Comparison of ENCODE assay signal across 25 cellular contexts in the genomic region with DNA sequence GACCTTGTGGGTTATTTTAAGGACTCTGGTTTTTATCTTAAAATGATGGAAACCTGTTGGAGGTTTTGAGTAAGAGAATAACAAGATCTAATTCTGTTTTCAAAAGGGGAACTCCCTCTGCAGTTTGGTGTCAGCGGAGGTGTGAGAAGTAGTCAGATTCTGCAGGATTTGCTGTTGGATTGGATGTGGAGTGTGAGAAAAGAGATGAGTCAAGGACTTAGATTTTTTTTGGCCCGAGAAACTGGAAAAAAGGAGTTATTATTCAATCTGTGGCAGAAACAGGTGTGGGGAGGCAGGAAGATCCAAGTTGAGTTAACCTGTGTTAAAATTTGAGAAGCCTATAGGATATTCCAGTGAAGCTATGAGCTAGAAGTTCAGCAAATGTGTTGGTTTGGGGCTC.
"Had no signal": no experiment of that assay in that cellular context is flagged by ENCODE, and none has a peak within 500 bp of the region (broad histone marks: within the 10 kb centered on the region; RNA-seq: fewer than 3 reads in every experiment).

No MANE protein-coding gene starts in this region.

- FAIRE-seq: colon, endometrium, islet of Langerhans, keratinocyte had no signal

- H3K36me3 ChIP-seq: esophagus squamous epithelium, gastrocnemius medialis, heart left ventricle, left lung, lower lobe of right lung had no signal

- H3K4me1 ChIP-seq: esophagus squamous epithelium, gastrocnemius medialis, heart left ventricle, left lung, lower lobe of right lung had no signal

- DNase-seq: dermis blood vessel endothelial cell; effector CD8-positive, alpha-beta T cell; effector memory CD8-positive, alpha-beta T cell; endodermal cell; erythroblast; esophagus squamous epithelium; foreskin fibroblast; foreskin melanocyte; gastrocnemius medialis; glutamatergic neuron; heart left ventricle; immature natural killer cell; left cardiac atrium; left lung; left ventricle myocardium superior; lower lobe of right lung; mesenchymal stem cell; mucosa of descending colon had no signal

- H3K4me3 ChIP-seq: coronary artery, dorsolateral prefrontal cortex, esophagus squamous epithelium, gastrocnemius medialis, heart left ventricle, hepatocyte, left lung, lower lobe of right lung, mucosa of descending colon had no signal

- H3K9me3 ChIP-seq: esophagus squamous epithelium, gastrocnemius medialis, heart left ventricle, left lung, lower lobe of right lung, mucosa of descending colon had no signal

- H3K27me3 ChIP-seq: dorsolateral prefrontal cortex, esophagus squamous epithelium, gastrocnemius medialis, hepatocyte, left lung had no signal
